Comparison of ENCODE assay signal across 9 cellular contexts in genomic region chr1:36924282-36924791, GRCh38.
DNase-seq lines count a peak whose midpoint lies in the region; ATAC-seq and TF ChIP-seq lines count a peak whose summit lies in the region.
"Had no signal": no experiment of that assay in that cellular context is flagged by ENCODE, and none has a peak within 500 bp of the region (broad histone marks: within the 10 kb centered on the region; RNA-seq: fewer than 3 reads in every experiment).

No MANE protein-coding gene starts in this region.

- ATAC-seq in HG02840 (IDR thresholded peaks at IDR 0.05; ENCODE audit: low FRiP score, unreplicated experiment) = no peak
- no peak for ATAC-seq in GM21367 (IDR thresholded peaks at IDR 0.05; ENCODE audit: unreplicated experiment)

- H3K4me3 ChIP-seq in transverse colon = no peak overlapping the region

- in situ Hi-C loops in transverse colon (cut with MboI; ENCODE audit: low pct_ligation_motif_present in 1 of 4, low pct_unique_long_range_greater_than_20kb in 1 of 4, low sequenced_read_pairs in 3 of 4) = no loop called here

- TF ChIP-seq EP300 in transverse colon (IDR thresholded peaks at IDR 0.05; ENCODE audit: low read depth) = no peak

- no peak overlapping the region for H3K4me3 Mint-ChIP-seq in activated CD4-positive, alpha-beta T cell treated with anti-CD3 and anti-CD28 coated beads, Interleukin-2, amount 10 ng/mL, durations not matched to agents 7 days and 5 days
- H3K4me3 Mint-ChIP-seq: central memory CD8-positive, alpha-beta T cell had no signal

- 6% methylated on average over 13 of the region's 13 CpGs; no CpG with 5 or more reads in 1 of the 2 donors for WGBS in transverse colon (ENCODE audit: low coverage in 1 of 2), 2 donors

- no peak overlapping the region for H3K27ac ChIP-seq in transverse colon

- POLR2A ChIA-PET in activated CD4-positive, alpha-beta T cell treated with anti-CD3 and anti-CD28 coated beads, Interleukin-2, amount 10 ng/mL, durations not matched to agents 7 days and 5 days (lab: Charles Lee) = no interaction called here

- no peak for TF ChIP-seq POLR2A in transverse colon (IDR thresholded peaks at IDR 0.05)

- H3K27ac Mint-ChIP-seq in activated CD4-positive, alpha-beta T cell treated with anti-CD3 and anti-CD28 coated beads, Interleukin-2, amount 10 ng/mL, durations not matched to agents 7 days and 5 days = no peak overlapping the region

- H3K4me1 ChIP-seq in transverse colon = no peaks in the 10 kb centered on the region

- peaks cover 16% of the 10 kb centered on the region for H3K27me3 ChIP-seq in transverse colon

- TF ChIP-seq CTCF in transverse colon (IDR thresholded peaks at IDR 0.05) = no peak

- CTCF ChIA-PET in activated CD4-positive, alpha-beta T cell treated with anti-CD3 and anti-CD28 coated beads, Interleukin-2, amount 10 ng/mL, durations not matched to agents 7 days and 5 days (lab: Charles Lee) = no interaction called here

- no peaks in the 10 kb centered on the region for H3K9me3 Mint-ChIP-seq in activated CD4-positive, alpha-beta T cell treated with anti-CD3 and anti-CD28 coated beads, Interleukin-2, amount 10 ng/mL, durations not matched to agents 7 days and 5 days
- H3K9me3 Mint-ChIP-seq: central memory CD8-positive, alpha-beta T cell had no signal

- H3K4me1 Mint-ChIP-seq in activated CD4-positive, alpha-beta T cell treated with anti-CD3 and anti-CD28 coated beads, Interleukin-2, amount 10 ng/mL, durations not matched to agents 7 days and 5 days = no peaks in the 10 kb centered on the region
- H3K4me1 Mint-ChIP-seq: central memory CD8-positive, alpha-beta T cell had no signal

- no peaks in the 10 kb centered on the region for H3K36me3 Mint-ChIP-seq in activated CD4-positive, alpha-beta T cell treated with anti-CD3 and anti-CD28 coated beads, Interleukin-2, amount 10 ng/mL, durations not matched to agents 7 days and 5 days (ENCODE audit: low read depth)

- H3K36me3 ChIP-seq in transverse colon = no peaks in the 10 kb centered on the region

- no peaks in the 10 kb centered on the region for H3K27me3 Mint-ChIP-seq in activated CD4-positive, alpha-beta T cell treated with anti-CD3 and anti-CD28 coated beads, Interleukin-2, amount 10 ng/mL, durations not matched to agents 7 days and 5 days

- DNase-seq in ELF-1 (ENCODE audit: low read depth, low spot score) = peak; percentile 87
- peak; percentile 28 to 39 for DNase-seq in Kasumi-1 (lab: John Stamatoyannopoulos, UW)
- peak; percentile 72 for DNase-seq in activated CD4-positive, alpha-beta T cell treated with anti-CD3 and anti-CD28 coated beads, Interleukin-2, amount 10 ng/mL, durations not matched to agents 7 days and 5 days
- DNase-seq in globus pallidus (ENCODE audit: low spot score) = peak; percentile 51
- DNase-seq in putamen (ENCODE audit: low spot score) = peak; percentile 18
- no peak for DNase-seq in transverse colon

- intact Hi-C loops in transverse colon (cut with DNase I; ENCODE audit: low total_unique reads) = no loop called here

- no peaks in the 10 kb centered on the region for H3K9me3 ChIP-seq in transverse colon
